In the genomic region with DNA sequence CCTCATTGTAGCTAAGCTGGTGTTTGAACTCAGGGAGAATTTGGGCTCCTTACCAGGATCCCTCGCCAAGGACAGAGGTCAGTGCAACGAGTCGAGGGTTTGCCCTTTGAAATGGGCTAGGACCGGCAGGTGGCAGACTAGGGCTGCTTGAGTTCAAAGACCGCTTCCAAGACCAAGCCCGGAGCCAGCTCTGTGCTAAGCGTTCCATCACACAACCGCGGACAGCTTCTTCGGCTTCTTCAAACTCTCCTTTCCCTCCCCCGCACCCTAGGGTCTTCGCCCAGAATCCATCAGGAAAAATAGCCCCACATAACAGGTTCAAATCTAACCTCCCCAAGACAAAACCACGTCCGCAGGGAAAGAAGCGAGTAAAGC, we compare ENCODE assay signal across 8 cellular contexts. TPM values are rescaled to one million over a fixed set of nuclear protein-coding genes. Genes with fewer than 3 reads are reported as not detected.
A peak's percentile ranks its signal among the peaks of the same experiment; 100 is the strongest.
DNase-seq lines count a peak whose midpoint lies in the region; ATAC-seq and TF ChIP-seq lines count a peak whose summit lies in the region.

No MANE protein-coding gene starts in this region.

- peak; percentile 71 for ATAC-seq in GM21526 (IDR thresholded peaks at IDR 0.05; ENCODE audit: low FRiP score, unreplicated experiment)

- no peaks in the 10 kb centered on the region for H3K36me3 ChIP-seq in testis (ENCODE audit: low read depth, missing control alignments)

- intact Hi-C loops in testis (cut with DNase I; ENCODE audit: low total_unique reads), result loop anchor here (5.0 kb wide), 1 partner anchor 75 kb away; no protein-coding TSS in a partner anchor

- H3K9me3 ChIP-seq in testis, result no peaks in the 10 kb centered on the region

- H3K27ac ChIP-seq in testis, result peak overlapping the region; percentile 68 to 81

- H3K4me1 ChIP-seq in testis, result peaks cover 13% of the 10 kb centered on the region

- peak; percentile 67 to 71 (median 70) for TF ChIP-seq CTCF in testis (IDR thresholded peaks at IDR 0.05)

- peak; percentile 91 for DNase-seq in DMS 273 (lab: John Stamatoyannopoulos, UW; ENCODE audit: unreplicated experiment)
- DNase-seq in Kasumi-1 (lab: John Stamatoyannopoulos, UW), result peak; percentile 88 to 89
- DNase-seq in SK-MEL-5 (ENCODE audit: low read depth, low spot score), result peak; percentile 86
- peak; percentile 72 for DNase-seq in activated naive CD4-positive, alpha-beta T cell treated with anti-CD3 and anti-CD28 coated beads, Interleukin-2, amount 50 U/mL, for 16 hours
- DNase-seq in glomerular visceral epithelial cell (ENCODE audit: extremely low spot score), result peak; percentile 82
- peak; percentile 51 for DNase-seq in non-pigmented ciliary epithelial cell (ENCODE audit: low read depth)
- peak; percentile 96 for DNase-seq in testis

- peak overlapping the region; percentile 64 to 69 for H3K4me3 ChIP-seq in testis

- no peak for TF ChIP-seq POLR2A in testis (IDR thresholded peaks at IDR 0.05)

- WGBS in testis, 2 donors, result 0 to 1% methylated on average over 10 to 15 of the region's 15 CpGs

- H3K27me3 ChIP-seq in testis, result no peaks in the 10 kb centered on the region

- in situ Hi-C loops in SK-MEL-5 (cut with HindIII; ENCODE audit: low pct_unique_long_range_greater_than_20kb, low sequenced_read_pairs), result no loop called here

RNA-seq across cellular contexts. Expression of a gene that starts 0.7 kb away (rescaled TPM):
- total RNA-seq in SK-MEL-5 (2014; rRNA removed; shearing (Covaris generic)), result 2.5 and 2.6 TPM in 2 replicates
- 1.6 and 2.2 TPM in 2 replicates for polyA plus RNA-seq in SK-MEL-5 (2015; cell fraction: cytosol; rRNA removed)
- polyA plus RNA-seq in SK-MEL-5 (2015; cell fraction: nucleus; rRNA removed), result 1.2 and 7.6 TPM in 2 replicates
- total RNA-seq in testis, result 10 to 100 TPM; 38.5 to 45.0 TPM
- polyA plus RNA-seq in testis (ENCODE audit: insufficient read depth, low read depth, low replicate concordance), result 49.6 TPM

RNA-seq across cellular contexts. Expression of a gene that starts 55.4 kb away (rescaled TPM):
- total RNA-seq in SK-MEL-5 (2014; rRNA removed; shearing (Covaris generic)), result 0.74 TPM in 1 of 2 replicates, not detected in the other
- polyA plus RNA-seq in SK-MEL-5 (2015; cell fraction: cytosol; rRNA removed), result 1.7 TPM in 1 of 2 replicates, not detected in the other
- polyA plus RNA-seq in SK-MEL-5 (2015; cell fraction: nucleus; rRNA removed), result not detected in 2 replicates
- 1 to 10 TPM in 1 of 2 donors, under 1 TPM in 1; 0.63 to 2.9 TPM for total RNA-seq in testis
- 1.5 TPM for polyA plus RNA-seq in testis (ENCODE audit: insufficient read depth, low read depth, low replicate concordance)

Comparison
In these comparisons a context has a peak if more than half of its experiments do, and no peak if none do; other contexts are left out.
1. Peak in every context shown above with its lines: DNase-seq, ATAC-seq, H3K4me3 ChIP-seq and H3K27ac ChIP-seq.
2. RNA of a gene that starts 0.7 kb away (total RNA-seq): 38.5 to 45.0 TPM in testis; 2.5 to 2.6 TPM in SK-MEL-5; every median in the first group is over 10 times any median in the second.